9 cellular contexts compared by ENCODE assay signal in the genomic region with DNA sequence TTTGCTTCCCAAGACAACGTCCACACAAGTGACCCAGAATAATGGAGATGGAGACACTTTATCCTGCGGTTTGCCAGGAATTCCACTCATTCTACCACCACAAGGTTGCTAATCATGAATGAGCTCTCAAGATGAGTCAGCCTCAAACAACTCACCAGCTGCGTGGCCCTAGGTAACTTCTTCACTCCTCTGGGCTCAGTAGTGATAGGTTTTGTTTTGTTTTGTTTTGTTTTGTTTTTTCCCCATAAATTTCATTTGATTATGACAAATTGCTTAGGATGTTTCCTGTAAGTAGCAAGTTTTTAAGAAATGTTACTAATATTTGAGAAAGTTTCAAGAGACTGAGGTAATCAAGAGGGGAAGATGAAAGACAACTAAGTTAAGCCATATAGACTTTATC.
DNase-seq lines count a peak whose midpoint lies in the region; ATAC-seq and TF ChIP-seq lines count a peak whose summit lies in the region.
"Had no signal": no experiment of that assay in that cellular context is flagged by ENCODE, and none has a peak within 500 bp of the region (broad histone marks: within the 10 kb centered on the region; RNA-seq: fewer than 3 reads in every experiment).

No MANE protein-coding gene starts in this region.

- ATAC-seq in GM21619 (IDR thresholded peaks at IDR 0.05; ENCODE audit: unreplicated experiment) = peak; percentile 46
- ATAC-seq in stimulated activated naive B cell treated with anti-CD40 and anti-IgM and Interleukin-4, amounts not matched to agents 10 μg/mL and 1 μg/mL and 100 μg/mL, for 72 hours (replicated peaks) = no peak

- intact Hi-C loops in A673 (cut with micrococcal nuclease; ENCODE audit: unreplicated experiment) (no loop called here), posterior vena cava (cut with DNase I) (loop anchor here in 1 of 2 donors (10.0 kb wide), 1 partner anchor 1194 kb away; a partner anchor contains a TSS)

- CTCF ChIA-PET in A673 (lab: Charles Lee) = no interaction called here

- no peaks in the 10 kb centered on the region for H3K36me3 ChIP-seq in A673 (ENCODE audit: insufficient read depth, low read length, poor library complexity, severe bottlenecking)

- H3K36me3 Mint-ChIP-seq in stimulated activated naive B cell treated with anti-CD40 and anti-IgM and Interleukin-4, amounts not matched to agents 10 μg/mL and 1 μg/mL and 100 μg/mL, for 72 hours = no peaks in the 10 kb centered on the region

- peaks cover 3 to 6% of the 10 kb centered on the region in 2 donors for H3K9me3 Mint-ChIP-seq in stimulated activated naive B cell treated with anti-CD40 and anti-IgM and Interleukin-4, amounts not matched to agents 10 μg/mL and 1 μg/mL and 100 μg/mL, for 72 hours

- peaks cover 7% of the 10 kb centered on the region for H3K9me3 ChIP-seq in A673 (ENCODE audit: low read depth, low read length, poor library complexity, severe bottlenecking)

- H3K27me3 ChIP-seq in A673 (replicated peaks; ENCODE audit: insufficient read depth, low read depth, low read length, poor library complexity) = no peaks in the 10 kb centered on the region

- TF ChIP-seq CTCF in A673 (conservative IDR thresholded peaks at IDR 0.05; ENCODE audit: low read depth, low read length) (no peak), fibroblast of pulmonary artery (IDR thresholded peaks at IDR 0.05; ENCODE audit: low read length, missing control alignments) (no peak)

- BruUV-seq in A673 (replicated peaks; lab: Mats Ljungman, UMichigan) = no TSS peak

- no peaks in the 10 kb centered on the region for H3K27me3 Mint-ChIP-seq in stimulated activated naive B cell treated with anti-CD40 and anti-IgM and Interleukin-4, amounts not matched to agents 10 μg/mL and 1 μg/mL and 100 μg/mL, for 72 hours

- peaks cover 0 to 4% of the 10 kb centered on the region in 2 donors for H3K4me1 Mint-ChIP-seq in stimulated activated naive B cell treated with anti-CD40 and anti-IgM and Interleukin-4, amounts not matched to agents 10 μg/mL and 1 μg/mL and 100 μg/mL, for 72 hours

- H3K4me1 ChIP-seq in A673 (ENCODE audit: insufficient read depth, low read length, poor library complexity, severe bottlenecking) = peaks cover 31% of the 10 kb centered on the region

- H3K4me3 ChIP-seq in A673 (ENCODE audit: low read depth, low read length, poor library complexity, severe bottlenecking) (no peak overlapping the region), fibroblast of pulmonary artery (replicated peaks; ENCODE audit: low read depth, low read length) (no peak overlapping the region)
- H3K4me3 ChIP-seq: SK-N-MC had no signal

- peak; percentile 67 for DNase-seq in A673 (ENCODE audit: low spot score)
- peak; percentile 96 for DNase-seq in NCI-H226
- DNase-seq in fibroblast of pulmonary artery (ENCODE audit: low read depth) = peak; percentile 95
- no peak for DNase-seq in OCI-M2 (lab: John Stamatoyannopoulos, UW; ENCODE audit: unreplicated experiment)
- no peak for DNase-seq in activated naive CD4-positive, alpha-beta T cell (lab: John Stamatoyannopoulos, UW)
- DNase-seq in posterior vena cava (ENCODE audit: low spot score) = no peak
- no peak for DNase-seq in stimulated activated naive B cell treated with anti-CD40 and anti-IgM and Interleukin-4, amounts not matched to agents 10 μg/mL and 1 μg/mL and 100 μg/mL, for 72 hours

- no peak overlapping the region for H3K27ac Mint-ChIP-seq in stimulated activated naive B cell treated with anti-CD40 and anti-IgM and Interleukin-4, amounts not matched to agents 10 μg/mL and 1 μg/mL and 100 μg/mL, for 72 hours

- H3K27ac ChIP-seq in A673 (ENCODE audit: low read depth, low read length, poor library complexity, severe bottlenecking) = no peak overlapping the region
- H3K27ac ChIP-seq: SK-N-MC had no signal

- POLR2A ChIA-PET in A673 (lab: Charles Lee; ENCODE audit: low non-redundant PET) = no interaction called here

- no peak overlapping the region for H3K4me3 Mint-ChIP-seq in stimulated activated naive B cell treated with anti-CD40 and anti-IgM and Interleukin-4, amounts not matched to agents 10 μg/mL and 1 μg/mL and 100 μg/mL, for 72 hours

Comparison
In these comparisons a context has a peak if more than half of its experiments do, and no peak if none do; other contexts are left out.
1. DNase-seq: peak in A673 (single experiment), NCI-H226 (single experiment) and fibroblast of pulmonary artery (single experiment); none in OCI-M2 (single experiment), activated naive CD4-positive, alpha-beta T cell (0 of 4), posterior vena cava (single experiment) and stimulated activated naive B cell treated with anti-CD40 and anti-IgM and Interleukin-4, amounts not matched to agents 10 μg/mL and 1 μg/mL and 100 μg/mL, for 72 hours (single experiment).